ENCODE assay signal across 3 cellular contexts in genomic region chr19:18878858-18879578, GRCh38.
A peak's percentile ranks its signal among the peaks of the same experiment; 100 is the strongest.
TF ChIP-seq lines count a peak whose summit lies in the region.

No MANE protein-coding gene starts in this region.

TF ChIP-seq in HepG2, 621 proteins besides CTCF, POLR2A, EP300 and RAD21 (continues in another document):
- no peak for TF ChIP-seq NFAT5 (CRISPR knock-in tag; IDR thresholded peaks at IDR 0.05)
- TF ChIP-seq ETS1 (CRISPR knock-in tag; IDR thresholded peaks at IDR 0.05): no peak
- TF ChIP-seq PBX3 (CRISPR knock-in tag; IDR thresholded peaks at IDR 0.05; ENCODE audit: borderline replicate concordance): no peak
- no peak for TF ChIP-seq SRSF4 (IDR thresholded peaks at IDR 0.05; ENCODE audit: low read depth, low read length, poor library complexity, severe bottlenecking)
- TF ChIP-seq ZNF883 (CRISPR knock-in tag; IDR thresholded peaks at IDR 0.05; ENCODE audit: not compliant biosample characterization): no peak
- TF ChIP-seq ZNF275 (CRISPR knock-in tag; IDR thresholded peaks at IDR 0.05; ENCODE audit: borderline replicate concordance): no peak

TF ChIP-seq in HEK293, 187 proteins besides CTCF, POLR2A, EP300 and RAD21 (continues in another document):
- no peak for TF ChIP-seq ZNF214 (tag by site-specific recombination; IDR thresholded peaks at IDR 0.05; ENCODE audit: borderline replicate concordance)
- 0 out of 2 replicates have a peak, but pooled peaks have one; percentile 22 for TF ChIP-seq ZFHX2 (tag by site-specific recombination; conservative IDR thresholded peaks at IDR 0.05)
- no peak for TF ChIP-seq ZBTB1 (tag by site-specific recombination; IDR thresholded peaks at IDR 0.05)
- TF ChIP-seq ZNF558 (tag by site-specific recombination; IDR thresholded peaks at IDR 0.05): no peak
- TF ChIP-seq ZSCAN4 (tag by site-specific recombination; IDR thresholded peaks at IDR 0.05): no peak
- no peak for TF ChIP-seq ZNF423 (tag by site-specific recombination; IDR thresholded peaks at IDR 0.05)
- no peak for TF ChIP-seq ZNF473 (tag by site-specific recombination; IDR thresholded peaks at IDR 0.05)
- no peak for TF ChIP-seq PRDM6 (tag by site-specific recombination; IDR thresholded peaks at IDR 0.05)
- TF ChIP-seq PRDM4 (tag by site-specific recombination; IDR thresholded peaks at IDR 0.05): no peak
- no peak for TF ChIP-seq ZNF132 (tag by site-specific recombination; IDR thresholded peaks at IDR 0.05; ENCODE audit: borderline replicate concordance)
- no peak for TF ChIP-seq ZNF843 (tag by site-specific recombination; IDR thresholded peaks at IDR 0.05)
- no peak for TF ChIP-seq ZNF280D (tag by site-specific recombination; IDR thresholded peaks at IDR 0.05)
- no peak for TF ChIP-seq GFI1B (tag by site-specific recombination; IDR thresholded peaks at IDR 0.05)

TF ChIP-seq in GM12891, 5 proteins besides CTCF, POLR2A, EP300 and RAD21:
- TF ChIP-seq PAX5 (IDR thresholded peaks at IDR 0.05; ENCODE audit: insufficient read depth, low read length, severe bottlenecking): no peak
